In the genomic region with DNA sequence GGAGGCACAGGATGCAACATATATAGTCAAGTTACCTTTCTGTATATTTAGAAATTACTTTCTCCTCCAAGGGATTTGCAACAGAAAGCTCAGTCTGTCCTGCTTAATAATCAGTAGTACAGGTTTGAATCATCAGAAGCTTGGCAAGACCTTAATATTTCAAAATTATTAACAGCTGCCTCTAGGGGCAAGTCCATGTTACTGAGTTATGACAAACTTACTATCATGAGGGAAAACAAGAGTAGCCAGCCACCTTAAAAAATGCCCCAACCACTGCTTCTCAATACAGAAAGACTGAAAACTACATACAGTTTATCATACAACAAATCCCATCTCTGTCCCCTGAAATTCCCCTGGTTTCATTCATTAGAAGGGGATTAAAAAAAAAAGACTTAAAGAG, we compare ENCODE assay signal across 8 cellular contexts. TPM values are rescaled to one million over a fixed set of nuclear protein-coding genes. Genes with fewer than 3 reads are reported as not detected.
DNase-seq lines count a peak whose midpoint lies in the region; ATAC-seq and TF ChIP-seq lines count a peak whose summit lies in the region.
"Not testable (repeated sequence)": the region's sequence is repeated elsewhere in the genome, so short reads cannot be mapped to it uniquely, and the experiment has no call there.

No MANE protein-coding gene starts in this region.

- not testable (repeated sequence) for H3K4me2 ChIP-seq in PC-3 (ENCODE audit: low read length)

- not testable (repeated sequence) for BruUV-seq in PC-3 (replicated peaks; lab: Mats Ljungman, UMichigan)

- POLR2A ChIA-PET in PC-3 (lab: Charles Lee; ENCODE audit: unreplicated experiment), result not testable (repeated sequence)

- not testable (repeated sequence) for H3K36me3 ChIP-seq in PC-3 (ENCODE audit: low read depth, low read length)

- TF ChIP-seq CTCF in PC-3 (conservative IDR thresholded peaks at IDR 0.05; ENCODE audit: low read depth, low read length); fibroblast of the aortic adventitia (IDR thresholded peaks at IDR 0.05; ENCODE audit: insufficient read depth, low read length): not testable (repeated sequence)

- not testable (repeated sequence) for H3K4me3 ChIP-seq in PC-3 (ENCODE audit: low read length); fibroblast of the aortic adventitia (ENCODE audit: low read depth, low read length)

- ATAC-seq in GM18511 (IDR thresholded peaks at IDR 0.05; ENCODE audit: unreplicated experiment) (peak; percentile 57), GM21381 (IDR thresholded peaks at IDR 0.05; ENCODE audit: unreplicated experiment) (peak; percentile 51), HG02759 (IDR thresholded peaks at IDR 0.05; ENCODE audit: unreplicated experiment) (peak; percentile 47), HG03442 (IDR thresholded peaks at IDR 0.05; ENCODE audit: unreplicated experiment) (peak; percentile 49)
- not testable (repeated sequence) for ATAC-seq in PC-3

- intact Hi-C loops in PC-3 (cut with micrococcal nuclease), result not testable (repeated sequence)

- not testable (repeated sequence) for H3K9ac ChIP-seq in PC-3 (ENCODE audit: low read length)

- H3K9me3 ChIP-seq in PC-3 (ENCODE audit: low read length), result not testable (repeated sequence)

- not testable (repeated sequence) for H3K4me1 ChIP-seq in PC-3 (ENCODE audit: insufficient read depth, low read length)

- H4K20me1 ChIP-seq in PC-3 (ENCODE audit: low read length), result not testable (repeated sequence)

- H3K79me2 ChIP-seq in PC-3 (ENCODE audit: low read length), result not testable (repeated sequence)

- not testable (repeated sequence) for H3K27ac ChIP-seq in PC-3 (ENCODE audit: low read length)

- not testable (repeated sequence) for H3K9me2 ChIP-seq in PC-3 (replicated peaks; ENCODE audit: low read length)

- not testable (repeated sequence) for H3K27me3 ChIP-seq in PC-3 (ENCODE audit: low read length)

- not testable (repeated sequence) for H2AFZ ChIP-seq in PC-3 (ENCODE audit: low read length)

- CTCF ChIA-PET in PC-3 (lab: Charles Lee), result not testable (repeated sequence)

- DNase-seq in ELR (ENCODE audit: low read depth) (peak; percentile 7), PC-3 (peak; percentile 16), amniotic epithelial cell (ENCODE audit: low read depth) (peak; percentile 2), fibroblast of the aortic adventitia (ENCODE audit: low read depth) (peak; percentile 11)

- not testable (repeated sequence) for H3F3A ChIP-seq in PC-3 (ENCODE audit: low read length, unreplicated experiment)

RNA-seq across cellular contexts. Expression of a gene that starts 28.6 kb away (rescaled TPM):
- total RNA-seq in PC-3 (2014; rRNA removed) (8.3 and 13.0 TPM in 2 replicates), fibroblast of the aortic adventitia (ENCODE audit: low replicate concordance) (3.6 and 17.1 TPM in 2 replicates)
